Comparison of ENCODE assay signal across 21 cellular contexts in genomic region chr17:58986005-58986404, GRCh38.
DNase-seq lines count a peak whose midpoint lies in the region; ATAC-seq and TF ChIP-seq lines count a peak whose summit lies in the region.
"Had no signal": no experiment of that assay in that cellular context is flagged by ENCODE, and none has a peak within 500 bp of the region (broad histone marks: within the 10 kb centered on the region; RNA-seq: fewer than 3 reads in every experiment).

No MANE protein-coding gene starts in this region.

- no peak overlapping the region for H3K4me3 ChIP-seq in DOHH2 (ENCODE audit: low read length)
- no peak overlapping the region for H3K4me3 ChIP-seq in choroid plexus epithelial cell (ENCODE audit: low read depth, low read length)
- no peak overlapping the region for H3K4me3 ChIP-seq in MG63

- no peak overlapping the region for H3K27ac ChIP-seq in DOHH2 (ENCODE audit: low read depth, low read length)

- H3K27ac Mint-ChIP-seq in activated CD4-positive, alpha-beta memory T cell treated with anti-CD3 and anti-CD28 coated beads for 36 hours: no peak overlapping the region
- no peak overlapping the region for H3K27ac Mint-ChIP-seq in activated CD4-positive, alpha-beta memory T cell treated with anti-CD3 and anti-CD28 coated beads, Interleukin-2, amount 10 ng/mL, durations not matched to agents 7 days and 5 days
- H3K27ac Mint-ChIP-seq: CD4-positive, alpha-beta T cell had no signal

- peak overlapping the region; percentile 10; the same call in 1 of the 2 replicates for H3K4me2 ChIP-seq in DOHH2 (ENCODE audit: low read length)

- H3K36me3 Mint-ChIP-seq in activated CD4-positive, alpha-beta memory T cell treated with anti-CD3 and anti-CD28 coated beads for 36 hours: peaks cover 3% of the 10 kb centered on the region
- peaks cover 4% of the 10 kb centered on the region for H3K36me3 Mint-ChIP-seq in activated CD4-positive, alpha-beta memory T cell treated with anti-CD3 and anti-CD28 coated beads, Interleukin-2, amount 10 ng/mL, durations not matched to agents 7 days and 5 days (ENCODE audit: low read depth)

- H3K9me3 Mint-ChIP-seq in activated CD4-positive, alpha-beta memory T cell treated with anti-CD3 and anti-CD28 coated beads for 36 hours: no peaks in the 10 kb centered on the region
- H3K9me3 Mint-ChIP-seq in activated CD4-positive, alpha-beta memory T cell treated with anti-CD3 and anti-CD28 coated beads, Interleukin-2, amount 10 ng/mL, durations not matched to agents 7 days and 5 days: no peaks in the 10 kb centered on the region
- H3K9me3 Mint-ChIP-seq: CD4-positive, alpha-beta T cell had no signal

- POLR2A ChIA-PET in activated CD4-positive, alpha-beta memory T cell treated with anti-CD3 and anti-CD28 coated beads for 36 hours (lab: Charles Lee): no interaction called here
- POLR2A ChIA-PET in activated CD4-positive, alpha-beta memory T cell treated with anti-CD3 and anti-CD28 coated beads, Interleukin-2, amount 10 ng/mL, durations not matched to agents 7 days and 5 days (lab: Charles Lee): interaction anchor here (0.5 kb wide), 1 partner anchor 120 kb away, joined by 3 read pairs; no protein-coding TSS in a partner anchor

- H3K4me1 Mint-ChIP-seq in activated CD4-positive, alpha-beta memory T cell treated with anti-CD3 and anti-CD28 coated beads for 36 hours (ENCODE audit: low read depth): peaks cover 6% of the 10 kb centered on the region
- peaks cover 5% of the 10 kb centered on the region for H3K4me1 Mint-ChIP-seq in activated CD4-positive, alpha-beta memory T cell treated with anti-CD3 and anti-CD28 coated beads, Interleukin-2, amount 10 ng/mL, durations not matched to agents 7 days and 5 days

- TF ChIP-seq CTCF in DOHH2 (IDR thresholded peaks at IDR 0.05; ENCODE audit: low read depth, low read length, poor library complexity, severe bottlenecking) (no peak), choroid plexus epithelial cell (conservative IDR thresholded peaks at IDR 0.05; ENCODE audit: low read depth, low read length) (no peak)

- H3K4me1 ChIP-seq in DOHH2 (ENCODE audit: control insufficient read depth, low read length): peaks cover 27% of the 10 kb centered on the region
- H3K4me1 ChIP-seq: BE2C, Caco-2 had no signal

- peak; percentile 45 for DNase-seq in activated CD4-positive, alpha-beta memory T cell treated with anti-CD3 and anti-CD28 coated beads for 36 hours
- no peak for DNase-seq in activated CD4-positive, alpha-beta memory T cell treated with anti-CD3 and anti-CD28 coated beads, Interleukin-2, amount 10 ng/mL, durations not matched to agents 7 days and 5 days
- DNase-seq in RKO (ENCODE audit: low spot score) (peak; percentile 8), choroid plexus epithelial cell (ENCODE audit: low read depth) (peak; percentile 48), SHP77 treated with DMSO at 0.1 percent for 48 hours (lab: John Stamatoyannopoulos, UW) (no peak), MG63 (no peak)
- DNase-seq: BE2C; Caco-2; CD4-positive, alpha-beta T cell; DMS153; EL; GOT3; NCI-H1105 treated with DMSO at 0.1 percent for 48 hours; NCI-H1694; NCI-H2081 treated with DMSO at 0.1 percent for 48 hours; NCI-H748 treated with DMSO at 0.1 percent for 48 hours; NK-92 treated with Interleukin-12 subunit alpha and Interleukin-12 subunit beta, amount 100 ng/mL, for 24 hours; Right ventricle myocardium superior had no signal

- intact Hi-C loops in activated CD4-positive, alpha-beta memory T cell treated with anti-CD3 and anti-CD28 coated beads for 36 hours (cut with micrococcal nuclease): no loop called here

- no peaks in the 10 kb centered on the region for H3K9me2 ChIP-seq in DOHH2 (replicated peaks; ENCODE audit: control insufficient read depth, low read length)

- H3K27me3 ChIP-seq in DOHH2 (ENCODE audit: control insufficient read depth, low read length) (no peaks in the 10 kb centered on the region), MG63 (no peaks in the 10 kb centered on the region)
- H3K27me3 ChIP-seq: BE2C had no signal

- H3K27me3 Mint-ChIP-seq in activated CD4-positive, alpha-beta memory T cell treated with anti-CD3 and anti-CD28 coated beads for 36 hours: no peaks in the 10 kb centered on the region
- H3K27me3 Mint-ChIP-seq in activated CD4-positive, alpha-beta memory T cell treated with anti-CD3 and anti-CD28 coated beads, Interleukin-2, amount 10 ng/mL, durations not matched to agents 7 days and 5 days: no peaks in the 10 kb centered on the region
- H3K27me3 Mint-ChIP-seq: CD4-positive, alpha-beta T cell had no signal

- H4K20me1 ChIP-seq in DOHH2 (ENCODE audit: control insufficient read depth, insufficient read depth, low read depth, low read length): no peaks in the 10 kb centered on the region

- CTCF ChIA-PET in activated CD4-positive, alpha-beta memory T cell treated with anti-CD3 and anti-CD28 coated beads for 36 hours (lab: Charles Lee): interaction anchor here (1.0 kb wide), 1 partner anchor 19 kb away, joined by 3 read pairs; no protein-coding TSS in a partner anchor
- CTCF ChIA-PET in activated CD4-positive, alpha-beta memory T cell treated with anti-CD3 and anti-CD28 coated beads, Interleukin-2, amount 10 ng/mL, durations not matched to agents 7 days and 5 days (lab: Charles Lee): interaction anchor here (0.7 kb wide), 1 partner anchor 416 kb away, joined by 3 read pairs; no protein-coding TSS in a partner anchor

- no peak overlapping the region for H3K4me3 Mint-ChIP-seq in activated CD4-positive, alpha-beta memory T cell treated with anti-CD3 and anti-CD28 coated beads for 36 hours
- no peak overlapping the region for H3K4me3 Mint-ChIP-seq in activated CD4-positive, alpha-beta memory T cell treated with anti-CD3 and anti-CD28 coated beads, Interleukin-2, amount 10 ng/mL, durations not matched to agents 7 days and 5 days
- H3K4me3 Mint-ChIP-seq: CD4-positive, alpha-beta T cell had no signal

- peaks cover 33% of the 10 kb centered on the region for H3K36me3 ChIP-seq in DOHH2 (ENCODE audit: control insufficient read depth, low read length)
- H3K36me3 ChIP-seq in MG63: peaks cover 3% of the 10 kb centered on the region; the same call in 1 of the 2 replicates
- H3K36me3 ChIP-seq: BE2C had no signal

- H3F3A ChIP-seq in DOHH2 (ENCODE audit: control insufficient read depth, insufficient read depth): peaks cover 22% of the 10 kb centered on the region

- ATAC-seq in GM19395 (IDR thresholded peaks at IDR 0.05; ENCODE audit: unreplicated experiment): no peak
- ATAC-seq: HCT116 had no signal

- H3K79me2 ChIP-seq in DOHH2 (ENCODE audit: control insufficient read depth, low read length): no peaks in the 10 kb centered on the region

- no peaks in the 10 kb centered on the region for H3K9me3 ChIP-seq in DOHH2 (ENCODE audit: control insufficient read depth, insufficient read depth, low read length)
- 0 out of 2 replicates have a peak, but pooled peaks cover 3% of the 10 kb centered on the region for H3K9me3 ChIP-seq in MG63
- H3K9me3 ChIP-seq: BE2C, Caco-2 had no signal

Comparison
In these comparisons a context has a peak if more than half of its experiments do, and no peak if none do; other contexts are left out.
1. DNase-seq: peak in activated CD4-positive, alpha-beta memory T cell treated with anti-CD3 and anti-CD28 coated beads for 36 hours (single experiment), RKO (single experiment) and choroid plexus epithelial cell (single experiment); none in activated CD4-positive, alpha-beta memory T cell treated with anti-CD3 and anti-CD28 coated beads, Interleukin-2, amount 10 ng/mL, durations not matched to agents 7 days and 5 days (single experiment), SHP77 treated with DMSO at 0.1 percent for 48 hours (single experiment) and MG63 (single experiment).